ENCODE assay signal across 7 cellular contexts in genomic region chr1:99561952-99562351, GRCh38.
"Had no signal": no experiment of that assay in that cellular context is flagged by ENCODE, and none has a peak within 500 bp of the region (broad histone marks: within the 10 kb centered on the region; RNA-seq: fewer than 3 reads in every experiment).

No MANE protein-coding gene starts in this region.

- H3K4me3 ChIP-seq: GM23248, HAP-1 had no signal

- H3K36me3 ChIP-seq: HAP-1 had no signal

- ATAC-seq: HCT116 had no signal

- H3K27ac ChIP-seq: GM23248 had no signal

- H3K9ac ChIP-seq: GM23248 had no signal

- H2AFZ ChIP-seq: GM23248 had no signal

- DNase-seq: GM23248, GOT3, H7, KG1 had no signal

- FAIRE-seq: HTR-8/SVneo had no signal

- H3K9me3 ChIP-seq: HAP-1 had no signal

- H3K4me1 ChIP-seq: HAP-1 had no signal
